Comparison of ENCODE assay signal across 9 cellular contexts in genomic region chr4:89324671-89325070, GRCh38. TPM values are rescaled to one million over a fixed set of nuclear protein-coding genes. Genes with fewer than 3 reads are reported as not detected.
DNase-seq lines count a peak whose midpoint lies in the region; ATAC-seq and TF ChIP-seq lines count a peak whose summit lies in the region.
"Had no signal": no experiment of that assay in that cellular context is flagged by ENCODE, and none has a peak within 500 bp of the region (broad histone marks: within the 10 kb centered on the region; RNA-seq: fewer than 3 reads in every experiment).

No MANE protein-coding gene starts in this region.

- H3K27me3 ChIP-seq in neuronal stem cell (ENCODE audit: control insufficient read depth in 3 of 3, insufficient read depth in 3 of 3, low read depth in 1 of 3, low read length in 3 of 3), result no peaks in the 10 kb centered on the region
- no peaks in the 10 kb centered on the region for H3K27me3 ChIP-seq in effector memory CD4-positive, alpha-beta T cell (replicated peaks; ENCODE audit: control insufficient read depth, insufficient read depth, low read length, poor library complexity, severe bottlenecking)
- H3K27me3 ChIP-seq in esophagus muscularis mucosa, result no peaks in the 10 kb centered on the region

- no peak overlapping the region for H3K9ac ChIP-seq in neuronal stem cell (ENCODE audit: low read depth, low read length, poor library complexity)

- H3K36me3 ChIP-seq in neuronal stem cell (replicated peaks in 1 of 2; ENCODE audit: control insufficient read depth in 2 of 2, insufficient read depth in 2 of 2, low read length in 2 of 2) (no peaks in the 10 kb centered on the region), esophagus muscularis mucosa (no peaks in the 10 kb centered on the region)
- H3K36me3 ChIP-seq in effector memory CD4-positive, alpha-beta T cell (ENCODE audit: control insufficient read depth, insufficient read depth, low read length), result no peaks in the 10 kb centered on the region

- CTCF ChIA-PET in activated B cell treated with CpG ODN at 0.5 μM for 24 hours (lab: Charles Lee), result interaction anchor here (1.0 kb wide), 1 partner anchor 26 kb away, joined by 3 read pairs; no protein-coding TSS in a partner anchor

- intact Hi-C loops in activated B cell treated with CpG ODN at 0.5 μM for 24 hours (cut with micrococcal nuclease), result loop anchor here (1.0 to 5.0 kb wide), 5 partner anchors 17 to 214 kb away; partner anchors contain the start of genes GPRIN3 and TIGD2
- intact Hi-C loops in esophagus muscularis mucosa (cut with DNase I), result no loop called here

- H2BK120ac ChIP-seq in neuronal stem cell (ENCODE audit: low read depth, low read length), result no peak overlapping the region

- ATAC-seq in HG03108 (IDR thresholded peaks at IDR 0.05; ENCODE audit: unreplicated experiment) (peak; percentile 89), activated B cell treated with CpG ODN at 0.5 μM for 24 hours (ENCODE audit: low read depth) (peak; percentile 98)

- DNase-seq in activated naive CD4-positive, alpha-beta T cell (lab: John Stamatoyannopoulos, UW), result no peak
- DNase-seq in activated B cell treated with CpG ODN at 0.5 μM for 24 hours (no peak), pons (ENCODE audit: low spot score) (peak; percentile 89), neuronal stem cell (ENCODE audit: low spot score) (no peak), esophagus muscularis mucosa (ENCODE audit: extremely low spot score) (no peak)
- no peak for DNase-seq in effector memory CD4-positive, alpha-beta T cell

- no peak overlapping the region for H2BK5ac ChIP-seq in neuronal stem cell (ENCODE audit: low read length)

- no peak overlapping the region for H3K4me3 ChIP-seq in neuronal stem cell (ENCODE audit: low read length in 2 of 2)
- H3K4me3 ChIP-seq in effector memory CD4-positive, alpha-beta T cell (ENCODE audit: insufficient read depth, low read depth, low read length, poor library complexity, severe bottlenecking), result no peak overlapping the region
- H3K4me3 ChIP-seq in esophagus muscularis mucosa, result no peak overlapping the region

- H2AK5ac ChIP-seq in neuronal stem cell (ENCODE audit: low read depth, low read length), result no peak overlapping the region

- no peak overlapping the region for H3K4me3 Mint-ChIP-seq in activated naive CD4-positive, alpha-beta T cell treated with anti-CD3 and anti-CD28 coated beads, Interleukin-2, amount 50 U/mL, for 24 hours
- H3K4me3 Mint-ChIP-seq in activated B cell treated with CpG ODN at 0.5 μM for 24 hours, result peak overlapping the region; percentile 12

- H4K8ac ChIP-seq in neuronal stem cell (ENCODE audit: low read depth, low read length), result no peak overlapping the region

- POLR2A ChIA-PET in activated B cell treated with CpG ODN at 0.5 μM for 24 hours (lab: Charles Lee), result interaction anchor here (0.6 to 3.3 kb wide), 2 partner anchors 17 to 42 kb away, joined by 5 to 12 read pairs; partner anchors contain the start of gene GPRIN3

- H3K79me1 ChIP-seq in neuronal stem cell (ENCODE audit: low read depth, low read length), result no peaks in the 10 kb centered on the region

- H4K91ac ChIP-seq in neuronal stem cell (ENCODE audit: low read depth, low read length, poor library complexity), result no peak overlapping the region

- TF ChIP-seq EP300 in esophagus muscularis mucosa (IDR thresholded peaks at IDR 0.05), result no peak

- TF ChIP-seq POLR2A in esophagus muscularis mucosa (IDR thresholded peaks at IDR 0.05; ENCODE audit: low read depth), result no peak

- no peak overlapping the region for H2AFZ ChIP-seq in neuronal stem cell (ENCODE audit: low read length)

- no CpG with 5 or more reads among the region's 2 CpGs for WGBS in neuronal stem cell (ENCODE audit: extremely low coverage in 2 of 2, insufficient read length in 2 of 2, insufficient replicate concordance in 1 of 2), 2 donors
- 39% methylated on average over 2 of the region's 2 CpGs for WGBS in esophagus muscularis mucosa

- H2BK12ac ChIP-seq in neuronal stem cell (ENCODE audit: low read length), result no peak overlapping the region

- H3K36me3 Mint-ChIP-seq in activated naive CD4-positive, alpha-beta T cell treated with anti-CD3 and anti-CD28 coated beads, Interleukin-2, amount 50 U/mL, for 24 hours, result no peaks in the 10 kb centered on the region
- no peaks in the 10 kb centered on the region for H3K36me3 Mint-ChIP-seq in activated B cell treated with CpG ODN at 0.5 μM for 24 hours (ENCODE audit: low read depth)

- H3K9me3 Mint-ChIP-seq in activated naive CD4-positive, alpha-beta T cell treated with anti-CD3 and anti-CD28 coated beads, Interleukin-2, amount 50 U/mL, for 24 hours, result no peaks in the 10 kb centered on the region
- H3K9me3 Mint-ChIP-seq in activated B cell treated with CpG ODN at 0.5 μM for 24 hours, result no peaks in the 10 kb centered on the region

- H2BK15ac ChIP-seq in neuronal stem cell (ENCODE audit: low read length), result no peak overlapping the region

- H3K23ac ChIP-seq in neuronal stem cell (ENCODE audit: low read depth, low read length, poor library complexity), result no peak overlapping the region

- TF ChIP-seq CTCF in activated B cell treated with CpG ODN at 0.5 μM for 24 hours (IDR thresholded peaks at IDR 0.05) (no peak), esophagus muscularis mucosa (IDR thresholded peaks at IDR 0.05) (no peak)

- H3K27ac ChIP-seq in neuronal stem cell (replicated peaks; ENCODE audit: low read length) (no peak overlapping the region), esophagus muscularis mucosa (replicated peaks in 1 of 4) (no peak overlapping the region)
- no peak overlapping the region for H3K27ac ChIP-seq in effector memory CD4-positive, alpha-beta T cell (ENCODE audit: insufficient read depth, low read length, poor library complexity, severe bottlenecking)
- H3K27ac ChIP-seq: C4-2B had no signal

- H3K18ac ChIP-seq in neuronal stem cell (ENCODE audit: low read length), result no peak overlapping the region

- no peaks in the 10 kb centered on the region for H3K27me3 Mint-ChIP-seq in activated naive CD4-positive, alpha-beta T cell treated with anti-CD3 and anti-CD28 coated beads, Interleukin-2, amount 50 U/mL, for 24 hours
- H3K27me3 Mint-ChIP-seq in activated B cell treated with CpG ODN at 0.5 μM for 24 hours, result no peaks in the 10 kb centered on the region

- H3K27ac Mint-ChIP-seq in activated naive CD4-positive, alpha-beta T cell treated with anti-CD3 and anti-CD28 coated beads, Interleukin-2, amount 50 U/mL, for 24 hours, result peak overlapping the region; percentile 5
- H3K27ac Mint-ChIP-seq in activated B cell treated with CpG ODN at 0.5 μM for 24 hours, result peak overlapping the region; percentile 66

- no peaks in the 10 kb centered on the region for H3K4me1 ChIP-seq in neuronal stem cell (ENCODE audit: control insufficient read depth in 2 of 2, insufficient read depth in 1 of 2, low read depth in 1 of 2, low read length in 2 of 2)
- H3K4me1 ChIP-seq in effector memory CD4-positive, alpha-beta T cell (ENCODE audit: control insufficient read depth, insufficient read depth, low read length, poor library complexity, severe bottlenecking), result no peaks in the 10 kb centered on the region
- no peaks in the 10 kb centered on the region for H3K4me1 ChIP-seq in esophagus muscularis mucosa

- no peaks in the 10 kb centered on the region for H3K9me3 ChIP-seq in neuronal stem cell (replicated peaks in 1 of 2; ENCODE audit: control insufficient read depth in 2 of 2, insufficient read depth in 1 of 2, low read depth in 1 of 2, low read length in 2 of 2)
- H3K9me3 ChIP-seq in effector memory CD4-positive, alpha-beta T cell (ENCODE audit: control insufficient read depth, low read length), result no peaks in the 10 kb centered on the region
- H3K9me3 ChIP-seq in esophagus muscularis mucosa, result no peaks in the 10 kb centered on the region

- no peak overlapping the region for H3K14ac ChIP-seq in neuronal stem cell (ENCODE audit: low read length)

- H3K4ac ChIP-seq in neuronal stem cell (ENCODE audit: low read length), result no peak overlapping the region

- peaks cover 8% of the 10 kb centered on the region for H3K4me1 Mint-ChIP-seq in activated naive CD4-positive, alpha-beta T cell treated with anti-CD3 and anti-CD28 coated beads, Interleukin-2, amount 50 U/mL, for 24 hours
- H3K4me1 Mint-ChIP-seq in activated B cell treated with CpG ODN at 0.5 μM for 24 hours, result peaks cover 27% of the 10 kb centered on the region

- no peak overlapping the region for H3K4me2 ChIP-seq in neuronal stem cell (ENCODE audit: insufficient read depth, low read length, poor library complexity, severe bottlenecking)

RNA-seq across cellular contexts. Expression of gene GPRIN3, which starts 17.1 kb away (rescaled TPM):
- total RNA-seq in activated B cell treated with CpG ODN at 0.5 μM for 24 hours, result 1.8 and 1.9 TPM in 2 replicates
- polyA plus RNA-seq in neuronal stem cell (2013, experiment 1 of 2), result 0.11 TPM
- polyA plus RNA-seq in neuronal stem cell (2013, experiment 2 of 2), result 0.08 TPM
- 1 to 10 TPM; 2.5 to 3.6 (median 2.8) TPM for total RNA-seq in esophagus muscularis mucosa
